8 cellular contexts compared by ENCODE assay signal in the genomic region with DNA sequence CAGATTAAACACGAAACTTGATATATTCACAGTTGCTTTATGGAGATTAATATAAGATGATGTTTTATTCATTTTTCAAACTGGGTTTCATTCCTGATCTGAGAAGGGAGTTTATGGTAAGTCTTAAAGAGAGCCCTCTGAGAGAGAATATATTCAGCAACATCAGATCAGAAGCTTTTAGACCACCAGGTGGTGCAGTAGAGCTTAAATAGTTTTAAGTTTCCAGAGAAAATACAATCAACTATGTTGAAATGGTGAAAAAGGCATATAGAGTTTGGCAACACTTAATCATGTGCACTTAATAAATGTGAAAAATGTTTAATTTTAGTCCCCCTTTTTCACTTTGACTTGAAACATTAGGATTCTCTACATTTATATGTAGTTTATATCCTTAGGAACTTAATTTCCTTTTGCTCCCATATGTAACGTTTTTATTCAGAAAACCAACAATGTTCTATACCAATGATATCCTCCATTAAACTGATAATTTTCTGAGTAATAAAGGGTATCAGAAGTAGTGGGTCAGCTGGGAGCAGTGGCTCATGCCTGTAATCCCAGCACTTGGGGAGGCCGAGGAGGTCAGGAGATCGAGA.
DNase-seq lines count a peak whose midpoint lies in the region; ATAC-seq and TF ChIP-seq lines count a peak whose summit lies in the region.

No MANE protein-coding gene starts in this region.

- H3K27me3 Mint-ChIP-seq in activated naive CD4-positive, alpha-beta T cell treated with anti-CD3 and anti-CD28 coated beads, Interleukin-2, amount 10 ng/mL, durations not matched to agents 7 days and 5 days, result no peaks in the 10 kb centered on the region
- H3K27me3 Mint-ChIP-seq in IgD-negative memory B cell, result no peaks in the 10 kb centered on the region

- no peak overlapping the region for H3K27ac ChIP-seq in OCI-LY1 (ENCODE audit: low read depth, low read length, poor library complexity, severe bottlenecking)
- H3K27ac ChIP-seq in testis, result no peak overlapping the region

- TF ChIP-seq POLR2A in testis (IDR thresholded peaks at IDR 0.05), result no peak

- CTCF ChIA-PET in activated naive CD4-positive, alpha-beta T cell treated with anti-CD3 and anti-CD28 coated beads, Interleukin-2, amount 10 ng/mL, durations not matched to agents 7 days and 5 days (lab: Charles Lee), result interaction anchor here (0.5 to 4.3 kb wide), 19 partner anchors 9 to 544 kb away, joined by 3 to 54 read pairs (median 5); partner anchors contain the start of gene TFB1M

- peaks cover 43% of the 10 kb centered on the region for H3K4me1 ChIP-seq in OCI-LY1 (ENCODE audit: insufficient read depth, low read length, severe bottlenecking)
- H3K4me1 ChIP-seq in testis, result no peaks in the 10 kb centered on the region

- intact Hi-C loops in testis (cut with DNase I; ENCODE audit: low total_unique reads), result loop anchor here (5.0 to 10.0 kb wide), 2 partner anchors 250 to 503 kb away; no protein-coding TSS in a partner anchor

- no peak overlapping the region for H3K27ac Mint-ChIP-seq in activated naive CD4-positive, alpha-beta T cell treated with anti-CD3 and anti-CD28 coated beads, Interleukin-2, amount 10 ng/mL, durations not matched to agents 7 days and 5 days
- peak overlapping the region; percentile 51 to 91 (median 65) for H3K27ac Mint-ChIP-seq in IgD-negative memory B cell

- in situ Hi-C loops in astrocyte of the spinal cord (cut with HindIII; ENCODE audit: low sequenced_read_pairs), result loop anchor here (10.0 kb wide), 1 partner anchor 243 kb away; no protein-coding TSS in a partner anchor

- no peaks in the 10 kb centered on the region for H3K9me2 ChIP-seq in OCI-LY1 (ENCODE audit: low read depth, low read length)

- WGBS in testis, 2 donors, result 88 to 89% methylated on average over 4 of the region's 4 CpGs

- H3K4me3 Mint-ChIP-seq in activated naive CD4-positive, alpha-beta T cell treated with anti-CD3 and anti-CD28 coated beads, Interleukin-2, amount 10 ng/mL, durations not matched to agents 7 days and 5 days, result no peak overlapping the region
- H3K4me3 Mint-ChIP-seq in IgD-negative memory B cell, result peak overlapping the region; percentile 16 to 83 (median 32)

- H3K9me3 ChIP-seq in OCI-LY1 (ENCODE audit: low read length) (no peaks in the 10 kb centered on the region), testis (no peaks in the 10 kb centered on the region)

- H3K9me3 Mint-ChIP-seq in activated naive CD4-positive, alpha-beta T cell treated with anti-CD3 and anti-CD28 coated beads, Interleukin-2, amount 10 ng/mL, durations not matched to agents 7 days and 5 days, result no peaks in the 10 kb centered on the region
- no peaks in the 10 kb centered on the region for H3K9me3 Mint-ChIP-seq in IgD-negative memory B cell

- peaks cover 25% of the 10 kb centered on the region for H3K4me1 Mint-ChIP-seq in activated naive CD4-positive, alpha-beta T cell treated with anti-CD3 and anti-CD28 coated beads, Interleukin-2, amount 10 ng/mL, durations not matched to agents 7 days and 5 days
- peaks cover 42 to 59% (median 44%) of the 10 kb centered on the region in 3 donors for H3K4me1 Mint-ChIP-seq in IgD-negative memory B cell

- H3K27me3 ChIP-seq in OCI-LY1 (ENCODE audit: insufficient read depth, low read length), result no peaks in the 10 kb centered on the region
- H3K27me3 ChIP-seq in kidney epithelial cell (ENCODE audit: control insufficient read depth, insufficient read depth, low read length), result no peaks in the 10 kb centered on the region
- no peaks in the 10 kb centered on the region for H3K27me3 ChIP-seq in testis

- 0 out of 2 replicates have a peak, but pooled peaks cover 9% of the 10 kb centered on the region for H3F3A ChIP-seq in OCI-LY1 (ENCODE audit: insufficient read depth, low read length)

- H3K36me3 Mint-ChIP-seq in activated naive CD4-positive, alpha-beta T cell treated with anti-CD3 and anti-CD28 coated beads, Interleukin-2, amount 10 ng/mL, durations not matched to agents 7 days and 5 days, result no peaks in the 10 kb centered on the region
- H3K36me3 Mint-ChIP-seq in IgD-negative memory B cell, result no peaks in the 10 kb centered on the region

- peak; percentile 80 for TF ChIP-seq CTCF in OCI-LY1 (IDR thresholded peaks at IDR 0.05; ENCODE audit: low read length)
- peak; percentile 58 for TF ChIP-seq CTCF in astrocyte of the spinal cord (IDR thresholded peaks at IDR 0.05; ENCODE audit: low read depth, low read length)
- peak; percentile 60 for TF ChIP-seq CTCF in kidney epithelial cell (IDR thresholded peaks at IDR 0.05; ENCODE audit: insufficient read depth, low read length, poor library complexity, severe bottlenecking)
- TF ChIP-seq CTCF in testis (IDR thresholded peaks at IDR 0.05), result peak; percentile 51 to 70 (median 64)

- no peaks in the 10 kb centered on the region for H3K36me3 ChIP-seq in OCI-LY1 (ENCODE audit: insufficient read depth, low read length)
- H3K36me3 ChIP-seq in kidney epithelial cell (ENCODE audit: control insufficient read depth, insufficient read depth, low read length), result no peaks in the 10 kb centered on the region
- H3K36me3 ChIP-seq in testis (ENCODE audit: low read depth, missing control alignments), result no peaks in the 10 kb centered on the region

- no peak overlapping the region for H3K4me2 ChIP-seq in OCI-LY1 (ENCODE audit: low read length)

- H3K4me3 ChIP-seq in OCI-LY1 (ENCODE audit: low read depth, low read length, poor library complexity, severe bottlenecking) (no peak overlapping the region), astrocyte of the spinal cord (ENCODE audit: low read depth, low read length) (no peak overlapping the region), kidney epithelial cell (ENCODE audit: low read depth, low read length) (no peak overlapping the region), testis (no peak overlapping the region)

- no peaks in the 10 kb centered on the region for H4K20me1 ChIP-seq in OCI-LY1 (ENCODE audit: insufficient read depth, low read length)

- H3K79me2 ChIP-seq in OCI-LY1 (ENCODE audit: insufficient read depth, low read length), result no peaks in the 10 kb centered on the region

- peak; percentile 62 for DNase-seq in activated naive CD4-positive, alpha-beta T cell treated with anti-CD3 and anti-CD28 coated beads, Interleukin-2, amount 10 ng/mL, durations not matched to agents 7 days and 5 days
- no peak for DNase-seq in activated naive CD4-positive, alpha-beta T cell (lab: John Stamatoyannopoulos, UW)
- DNase-seq in astrocyte of the spinal cord (ENCODE audit: low read depth, low spot score), result peak; percentile 84
- DNase-seq in kidney epithelial cell (ENCODE audit: low read depth), result no peak
- DNase-seq in testis, result peak; percentile 69

- H2AFZ ChIP-seq in OCI-LY1 (ENCODE audit: low read length), result peak overlapping the region; percentile 51; the same call in 1 of the 2 replicates

- no peak for ATAC-seq in GM21423 (IDR thresholded peaks at IDR 0.05; ENCODE audit: unreplicated experiment)

- no peak overlapping the region for H3K9ac ChIP-seq in OCI-LY1 (ENCODE audit: low read length)

Comparison
In these comparisons a context has a peak if more than half of its experiments do, and no peak if none do; other contexts are left out.
1. DNase-seq: peak in activated naive CD4-positive, alpha-beta T cell treated with anti-CD3 and anti-CD28 coated beads, Interleukin-2, amount 10 ng/mL, durations not matched to agents 7 days and 5 days (single experiment), astrocyte of the spinal cord (single experiment) and testis (single experiment); none in activated naive CD4-positive, alpha-beta T cell (0 of 4) and kidney epithelial cell (single experiment).
2. Peak in every context shown above with its lines, with median percentiles within 50 percentile points of each other: CTCF ChIP-seq.